Comparison of ENCODE assay signal across 2 cellular contexts in the genomic region with DNA sequence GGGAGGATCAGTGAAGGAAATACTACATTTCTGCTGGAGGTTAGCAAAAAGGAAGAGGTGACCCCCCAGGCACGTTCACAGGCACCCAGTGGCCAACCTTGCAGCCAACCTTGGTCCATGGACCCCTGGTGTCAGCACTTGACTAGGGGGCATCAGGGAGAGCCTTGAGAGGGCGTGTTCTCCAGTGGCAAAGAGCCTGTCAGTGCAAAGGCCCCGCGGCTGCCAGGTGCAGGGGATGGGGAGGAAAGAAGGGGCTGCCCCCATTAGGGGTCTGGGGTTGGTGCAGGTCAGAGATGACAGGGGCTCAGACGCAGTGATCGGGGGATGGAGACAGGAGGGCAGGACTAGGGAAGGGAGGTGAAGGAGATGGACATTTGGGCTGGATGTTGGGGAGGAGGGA.
TF ChIP-seq lines count a peak whose summit lies in the region.

No MANE protein-coding gene starts in this region.

TF ChIP-seq in IMR-90, 13 proteins besides CTCF, POLR2A, EP300 and RAD21:
- TF ChIP-seq, protein P1, sequence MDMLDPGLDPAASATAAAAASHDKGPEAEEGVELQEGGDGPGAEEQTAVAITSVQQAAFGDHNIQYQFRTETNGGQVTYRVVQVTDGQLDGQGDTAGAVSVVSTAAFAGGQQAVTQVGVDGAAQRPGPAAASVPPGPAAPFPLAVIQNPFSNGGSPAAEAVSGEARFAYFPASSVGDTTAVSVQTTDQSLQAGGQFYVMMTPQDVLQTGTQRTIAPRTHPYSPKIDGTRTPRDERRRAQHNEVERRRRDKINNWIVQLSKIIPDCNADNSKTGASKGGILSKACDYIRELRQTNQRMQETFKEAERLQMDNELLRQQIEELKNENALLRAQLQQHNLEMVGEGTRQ (IDR thresholded peaks at IDR 0.05; ENCODE audit: low read depth, low read length) = no peak
- no peak for TF ChIP-seq MXI1 (IDR thresholded peaks at IDR 0.05; ENCODE audit: borderline replicate concordance, low read depth, low read length)
- TF ChIP-seq MAFK (IDR thresholded peaks at IDR 0.05; ENCODE audit: low read depth, low read length) = no peak
- TF ChIP-seq, protein P2, sequence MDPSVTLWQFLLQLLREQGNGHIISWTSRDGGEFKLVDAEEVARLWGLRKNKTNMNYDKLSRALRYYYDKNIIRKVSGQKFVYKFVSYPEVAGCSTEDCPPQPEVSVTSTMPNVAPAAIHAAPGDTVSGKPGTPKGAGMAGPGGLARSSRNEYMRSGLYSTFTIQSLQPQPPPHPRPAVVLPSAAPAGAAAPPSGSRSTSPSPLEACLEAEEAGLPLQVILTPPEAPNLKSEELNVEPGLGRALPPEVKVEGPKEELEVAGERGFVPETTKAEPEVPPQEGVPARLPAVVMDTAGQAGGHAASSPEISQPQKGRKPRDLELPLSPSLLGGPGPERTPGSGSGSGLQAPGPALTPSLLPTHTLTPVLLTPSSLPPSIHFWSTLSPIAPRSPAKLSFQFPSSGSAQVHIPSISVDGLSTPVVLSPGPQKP (IDR thresholded peaks at IDR 0.05; ENCODE audit: borderline replicate concordance, low read depth, low read length) = no peak
- TF ChIP-seq SMC3 (IDR thresholded peaks at IDR 0.05; ENCODE audit: low read depth, low read length) = no peak
- TF ChIP-seq NFE2L2 (IDR thresholded peaks at IDR 0.05; ENCODE audit: low read depth, low read length) = no peak

TF ChIP-seq in H1, 55 proteins besides CTCF, POLR2A, EP300 and RAD21:
- TF ChIP-seq NANOG (IDR thresholded peaks at IDR 0.05; ENCODE audit: insufficient read depth, low read depth, low read length, poor library complexity, severe bottlenecking) (no peak), POU5F1 (IDR thresholded peaks at IDR 0.05; ENCODE audit: low read depth, low read length) (no peak), CBX5 (IDR thresholded peaks at IDR 0.05; ENCODE audit: low read depth, low read length) (no peak), KDM1A (IDR thresholded peaks at IDR 0.05; ENCODE audit: borderline replicate concordance, low read length) (peak; percentile 40; the same call in 1 of the 2 replicates), KDM5A (IDR thresholded peaks at IDR 0.05; ENCODE audit: low read length) (no peak)
